In the genomic region with DNA sequence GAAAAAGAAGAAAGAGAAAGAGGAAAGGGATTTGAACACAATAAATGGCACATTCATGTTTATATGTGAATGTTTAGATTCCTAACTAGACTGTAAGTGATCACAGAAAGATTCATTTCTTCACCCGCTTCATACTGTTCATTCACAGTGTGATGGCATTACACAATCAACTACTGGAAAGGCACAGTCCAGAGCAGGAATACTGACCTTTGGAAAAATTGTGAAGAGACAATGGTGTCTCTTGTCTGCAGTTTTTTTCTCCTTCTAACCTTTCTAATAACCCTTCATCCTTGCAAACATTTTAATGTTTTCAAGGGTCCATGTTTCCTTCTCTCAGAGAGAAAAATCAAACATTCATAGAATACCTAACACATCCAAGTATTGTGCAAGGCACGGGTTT, we compare ENCODE assay signal across 31 cellular contexts.
"Had no signal": no experiment of that assay in that cellular context is flagged by ENCODE, and none has a peak within 500 bp of the region (broad histone marks: within the 10 kb centered on the region; RNA-seq: fewer than 3 reads in every experiment).

No MANE protein-coding gene starts in this region.

- ATAC-seq: activated CD4-positive, alpha-beta T cell treated with anti-CD3 and anti-CD28 coated beads for 36 hours; activated CD4-positive, CD25-positive, alpha-beta regulatory T cell treated with anti-CD3 and anti-CD28 coated beads, Interleukin-2, amount 50 U/mL, for 24 hours; activated CD8-positive, alpha-beta T cell treated with anti-CD3 and anti-CD28 coated beads, Interleukin-2, amount 10 ng/mL, durations not matched to agents 7 days and 5 days; activated naive CD4-positive, alpha-beta T cell treated with anti-CD3 and anti-CD28 coated beads, Interleukin-2, amount 50 U/mL, for 72 hours; activated T-cell treated with anti-CD3 and anti-CD28 coated beads, Interleukin-2, amount 50 U/mL, for 4 hours; body of pancreas had no signal

- H3K9me3 ChIP-seq: adrenal gland, body of pancreas had no signal

- H3K27ac Mint-ChIP-seq: activated CD4-positive, alpha-beta T cell treated with anti-CD3 and anti-CD28 coated beads for 36 hours; activated CD4-positive, alpha-beta T cell treated with anti-CD3 and anti-CD28 coated beads, Interleukin-2, amount 10 ng/mL, durations not matched to agents 7 days and 5 days; activated CD8-positive, alpha-beta T cell treated with anti-CD3 and anti-CD28 coated beads, Interleukin-2, amount 10 ng/mL, durations not matched to agents 7 days and 5 days; activated naive CD4-positive, alpha-beta T cell treated with anti-CD3 and anti-CD28 coated beads for 36 hours; activated naive CD4-positive, alpha-beta T cell treated with anti-CD3 and anti-CD28 coated beads, Interleukin-2, amount 50 U/mL, for 72 hours; activated T-helper 1 cell treated with anti-CD3 and anti-CD28 coated beads, Interleukin-12 subunit alpha, Interleukin-12 subunit beta, Interleukin-2, Interleukin-4 antibody, amounts not matched to agents 30 ng/mL and 10 ng/mL and 1 ng/mL, durations not matched to agents 14 hours and 24 hours and 36 hours had no signal

- H3K36me3 ChIP-seq: adrenal gland, breast epithelium had no signal

- H3K9me3 Mint-ChIP-seq: activated CD4-positive, alpha-beta T cell treated with anti-CD3 and anti-CD28 coated beads, Interleukin-2, amount 10 ng/mL, durations not matched to agents 7 days and 5 days; activated T-helper 1 cell treated with anti-CD3 and anti-CD28 coated beads, Interleukin-12 subunit alpha, Interleukin-12 subunit beta, Interleukin-2, Interleukin-4 antibody, amounts not matched to agents 30 ng/mL and 10 ng/mL and 1 ng/mL, durations not matched to agents 14 hours and 24 hours and 36 hours had no signal

- H3K27me3 Mint-ChIP-seq: activated CD4-positive, alpha-beta T cell treated with anti-CD3 and anti-CD28 coated beads, Interleukin-2, amount 10 ng/mL, durations not matched to agents 7 days and 5 days had no signal

- H3K27me3 ChIP-seq: adrenal gland, body of pancreas, breast epithelium had no signal

- H3K36me3 Mint-ChIP-seq: activated naive CD4-positive, alpha-beta T cell treated with anti-CD3 and anti-CD28 coated beads, Interleukin-2, amount 50 U/mL, for 72 hours had no signal

- DNase-seq: activated CD4-positive, alpha-beta T cell treated with anti-CD3 and anti-CD28 coated beads for 36 hours; activated CD4-positive, alpha-beta T cell treated with anti-CD3 and anti-CD28 coated beads, Interleukin-2, amount 10 ng/mL, durations not matched to agents 7 days and 5 days; activated CD4-positive, alpha-beta T cell treated with anti-CD3 and anti-CD28 coated beads, Interleukin-2, amount 50 U/mL, for 48 hours; activated CD8-positive, alpha-beta memory T cell treated with anti-CD3 and anti-CD28 coated beads, Interleukin-2, amount 50 U/mL, for 4 hours; activated CD8-positive, alpha-beta T cell treated with anti-CD3 and anti-CD28 coated beads, Interleukin-2, amount 10 ng/mL, durations not matched to agents 7 days and 5 days; activated gamma-delta T cell treated with Interleukin-2 at 50 U/mL for 16 hours; activated naive CD4-positive, alpha-beta T cell treated with anti-CD3 and anti-CD28 coated beads for 36 hours; activated T-cell treated with anti-CD3 and anti-CD28 coated beads for 4 hours; activated T-cell treated with anti-CD3 and anti-CD28 coated beads, Interleukin-2, amount 50 U/mL, for 4 hours; adrenal gland; body of pancreas; Karpas-422; MM.1S; MV-4-11; NCI-H1092; NCI-H1436 treated with DMSO at 0.1 percent for 48 hours; NCI-H1694 treated with DMSO at 0.1 percent for 48 hours; NCI-H2029; NCI-H2107; NCI-H2171; NCI-H510A; NCI-H526; NCI-H748 treated with DMSO at 0.1 percent for 48 hours; NK-92 treated with Interleukin-12 subunit alpha and Interleukin-12 subunit beta, amount 100 ng/mL, for 24 hours; Right ventricle myocardium superior; T1000 had no signal

- H3K4me1 Mint-ChIP-seq: activated CD4-positive, alpha-beta T cell treated with anti-CD3 and anti-CD28 coated beads for 36 hours; activated CD4-positive, alpha-beta T cell treated with anti-CD3 and anti-CD28 coated beads, Interleukin-2, amount 10 ng/mL, durations not matched to agents 7 days and 5 days had no signal

- H3K4me1 ChIP-seq: adrenal gland, body of pancreas, breast epithelium had no signal

- H3K4me3 ChIP-seq: adrenal gland, body of pancreas, breast epithelium, SK-N-MC had no signal

- H3K4me3 Mint-ChIP-seq: activated CD4-positive, alpha-beta T cell treated with anti-CD3 and anti-CD28 coated beads for 36 hours; activated CD4-positive, alpha-beta T cell treated with anti-CD3 and anti-CD28 coated beads, Interleukin-2, amount 10 ng/mL, durations not matched to agents 7 days and 5 days; activated CD8-positive, alpha-beta T cell treated with anti-CD3 and anti-CD28 coated beads, Interleukin-2, amount 10 ng/mL, durations not matched to agents 7 days and 5 days; activated naive CD4-positive, alpha-beta T cell treated with anti-CD3 and anti-CD28 coated beads for 36 hours; activated T-cell treated with anti-CD3 and anti-CD28 coated beads, Interleukin-2, amount 50 U/mL, for 4 hours; activated T-helper 1 cell treated with anti-CD3 and anti-CD28 coated beads, Interleukin-12 subunit alpha, Interleukin-12 subunit beta, Interleukin-2, Interleukin-4 antibody, amounts not matched to agents 30 ng/mL and 10 ng/mL and 1 ng/mL, durations not matched to agents 14 hours and 24 hours and 36 hours had no signal

- H3K27ac ChIP-seq: adrenal gland, body of pancreas, breast epithelium, SK-N-MC had no signal
